In genomic region chr18:56086786-56087185, GRCh38 we compare ENCODE assay signal across 23 cellular contexts.
"Had no signal": no experiment of that assay in that cellular context is flagged by ENCODE, and none has a peak within 500 bp of the region (broad histone marks: within the 10 kb centered on the region; RNA-seq: fewer than 3 reads in every experiment).

No MANE protein-coding gene starts in this region.

- H3K27ac Mint-ChIP-seq: immature natural killer cell; natural killer cell; stimulated activated naive B cell treated with anti-CD40 and anti-IgM and Interleukin-4, amounts not matched to agents 10 μg/mL and 1 μg/mL and 100 μg/mL, for 72 hours; stimulated activated naive CD8-positive, alpha-beta T cell treated with anti-CD3 and anti-CD28 coated beads, Interleukin-15, Interleukin-2, amounts not matched to agents 100 ng/mL and 50 ng/mL, for 24 hours had no signal

- H3K27ac ChIP-seq: esophagus muscularis mucosa, lower lobe of right lung, prostate gland, right atrium auricular region, sigmoid colon, thoracic aorta, tibial nerve, upper lobe of left lung had no signal

- H3K4me3 Mint-ChIP-seq: immature natural killer cell; natural killer cell; neural crest cell; stimulated activated naive B cell treated with anti-CD40 and anti-IgM and Interleukin-4, amounts not matched to agents 10 μg/mL and 1 μg/mL and 100 μg/mL, for 72 hours; stimulated activated naive CD8-positive, alpha-beta T cell treated with anti-CD3 and anti-CD28 coated beads, Interleukin-15, Interleukin-2, amounts not matched to agents 100 ng/mL and 50 ng/mL, for 24 hours had no signal

- H3K4me1 Mint-ChIP-seq: immature natural killer cell, natural killer cell had no signal

- H3K9me3 Mint-ChIP-seq: stimulated activated naive B cell treated with anti-CD40 and anti-IgM and Interleukin-4, amounts not matched to agents 10 μg/mL and 1 μg/mL and 100 μg/mL, for 72 hours; stimulated activated naive CD8-positive, alpha-beta T cell treated with anti-CD3 and anti-CD28 coated beads, Interleukin-15, Interleukin-2, amounts not matched to agents 100 ng/mL and 50 ng/mL, for 24 hours had no signal

- H3K36me3 Mint-ChIP-seq: stimulated activated naive B cell treated with anti-CD40 and anti-IgM and Interleukin-4, amounts not matched to agents 10 μg/mL and 1 μg/mL and 100 μg/mL, for 72 hours had no signal

- H3K4me1 ChIP-seq: prostate gland had no signal

- DNase-seq: dermis blood vessel endothelial cell; effector memory CD4-positive, alpha-beta T cell; foreskin melanocyte; glutamatergic neuron; heart right ventricle; hypothalamus; islet precursor cell; kidney glomerular epithelial cell; left ventricle myocardium superior; lower lobe of right lung; natural killer cell; sigmoid colon; stimulated activated CD4-positive, alpha-beta T cell treated with anti-CD3 and anti-CD28 coated beads, Interleukin-4, amount 100 ng/mL, for 4 hours; stimulated activated naive B cell treated with anti-CD40 and anti-IgM and Interleukin-4, amounts not matched to agents 10 μg/mL and 1 μg/mL and 100 μg/mL, for 72 hours; upper lobe of left lung had no signal

- H3K36me3 ChIP-seq: esophagus muscularis mucosa, heart right ventricle, lower lobe of right lung, prostate gland, right atrium auricular region, sigmoid colon, thoracic aorta, tibial nerve, upper lobe of left lung had no signal

- H3K9me3 ChIP-seq: esophagus muscularis mucosa, heart right ventricle, lower lobe of right lung, prostate gland, right atrium auricular region, thoracic aorta, tibial nerve, upper lobe of left lung had no signal

- H3K4me3 ChIP-seq: esophagus muscularis mucosa, heart right ventricle, lower lobe of right lung, prostate gland, right atrium auricular region, sigmoid colon, thoracic aorta, tibial nerve, upper lobe of left lung had no signal

- H3K27me3 Mint-ChIP-seq: stimulated activated naive B cell treated with anti-CD40 and anti-IgM and Interleukin-4, amounts not matched to agents 10 μg/mL and 1 μg/mL and 100 μg/mL, for 72 hours; stimulated activated naive CD8-positive, alpha-beta T cell treated with anti-CD3 and anti-CD28 coated beads, Interleukin-15, Interleukin-2, amounts not matched to agents 100 ng/mL and 50 ng/mL, for 24 hours had no signal

- H3K27me3 ChIP-seq: esophagus muscularis mucosa, heart right ventricle, right atrium auricular region, sigmoid colon, tibial nerve, upper lobe of left lung had no signal
